In the genomic region with DNA sequence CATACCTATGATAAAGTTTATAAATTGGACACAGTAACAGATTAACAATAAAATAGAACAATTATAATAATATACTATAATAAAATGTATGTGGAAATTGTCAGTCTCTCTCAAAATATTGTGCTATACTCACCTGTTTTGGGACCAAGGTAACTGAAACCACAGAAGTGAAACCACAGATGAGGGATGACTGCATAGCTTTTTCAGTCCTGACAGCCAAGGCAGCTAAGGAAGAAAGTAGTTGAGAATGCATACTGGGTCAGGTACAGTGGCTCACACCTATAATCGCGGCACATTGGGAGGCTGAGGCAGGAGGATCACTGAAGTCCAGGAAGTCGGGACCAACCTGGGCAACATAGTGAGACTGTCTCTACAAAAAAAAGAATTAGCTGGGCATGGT, we compare ENCODE assay signal across 11 cellular contexts. TPM values are rescaled to one million over a fixed set of nuclear protein-coding genes. Genes with fewer than 3 reads are reported as not detected.
DNase-seq lines count a peak whose midpoint lies in the region; ATAC-seq and TF ChIP-seq lines count a peak whose summit lies in the region.
"Had no signal": no experiment of that assay in that cellular context is flagged by ENCODE, and none has a peak within 500 bp of the region (broad histone marks: within the 10 kb centered on the region; RNA-seq: fewer than 3 reads in every experiment).

No MANE protein-coding gene starts in this region.

- H3K4me3 ChIP-seq in BE2C (ENCODE audit: low read depth, low read length) (no peak overlapping the region), H7 (ENCODE audit: insufficient read depth, low read depth, low read length) (no peak overlapping the region)

- peaks cover 41% of the 10 kb centered on the region for H3K4me1 Mint-ChIP-seq in T-helper 2 cell treated with Interferon-gamma antibody and Interleukin-4, amounts not matched to agents 5 μg/mL and 100 μg/mL, for 36 hours (ENCODE audit: low read depth)

- H3K27me3 Mint-ChIP-seq in T-helper 2 cell treated with Interferon-gamma antibody and Interleukin-4, amounts not matched to agents 5 μg/mL and 100 μg/mL, for 36 hours (ENCODE audit: low read depth): no peaks in the 10 kb centered on the region
- H3K27me3 Mint-ChIP-seq: naive B cell had no signal

- H3K36me3 ChIP-seq in BE2C: peaks cover 47% of the 10 kb centered on the region
- peaks cover 16% of the 10 kb centered on the region for H3K36me3 ChIP-seq in H7 (replicated peaks; ENCODE audit: control insufficient read depth, insufficient read depth, low read length)

- H3K4me3 Mint-ChIP-seq in T-helper 2 cell treated with Interferon-gamma antibody and Interleukin-4, amounts not matched to agents 5 μg/mL and 100 μg/mL, for 36 hours: no peak overlapping the region

- no peaks in the 10 kb centered on the region for H3K4me1 ChIP-seq in BE2C

- H3K27ac Mint-ChIP-seq in T-helper 2 cell treated with Interferon-gamma antibody and Interleukin-4, amounts not matched to agents 5 μg/mL and 100 μg/mL, for 36 hours: peak overlapping the region; percentile 52

- H3K36me3 Mint-ChIP-seq in T-helper 2 cell treated with Interferon-gamma antibody and Interleukin-4, amounts not matched to agents 5 μg/mL and 100 μg/mL, for 36 hours (ENCODE audit: low read depth): peaks cover 55% of the 10 kb centered on the region

- no peaks in the 10 kb centered on the region for H3K9me3 Mint-ChIP-seq in T-helper 2 cell treated with Interferon-gamma antibody and Interleukin-4, amounts not matched to agents 5 μg/mL and 100 μg/mL, for 36 hours
- H3K9me3 Mint-ChIP-seq: naive B cell had no signal

- no peak for DNase-seq in T-helper 2 cell treated with Interferon-gamma antibody and Interleukin-4, amounts not matched to agents 5 μg/mL and 100 μg/mL, for 36 hours (ENCODE audit: low spot score)
- no peak for DNase-seq in stimulated activated CD4-positive, alpha-beta T cell treated with anti-CD3 and anti-CD28 coated beads, Interleukin-2, amount 100 ng/mL, for 24 hours
- DNase-seq in activated gamma-delta T cell (lab: John Stamatoyannopoulos, UW) (no peak), BE2C (no peak), H7 (no peak)
- DNase-seq: naive B cell, NCI-H1694 treated with DMSO at 0.1 percent for 48 hours, OCI-M1 had no signal

- no peaks in the 10 kb centered on the region for H3K9me3 ChIP-seq in BE2C

- no peak for TF ChIP-seq CTCF in BE2C (IDR thresholded peaks at IDR 0.05; ENCODE audit: low read depth, low read length)

- ATAC-seq in GM18498 (IDR thresholded peaks at IDR 0.05; ENCODE audit: unreplicated experiment) (peak; percentile 86), GM19455 (IDR thresholded peaks at IDR 0.05; ENCODE audit: unreplicated experiment) (peak; percentile 75), HG02943 (IDR thresholded peaks at IDR 0.05; ENCODE audit: low read depth, unreplicated experiment) (peak; percentile 70)

- H3K27me3 ChIP-seq in BE2C (no peaks in the 10 kb centered on the region), H7 (ENCODE audit: control insufficient read depth, insufficient read depth, low read length) (no peaks in the 10 kb centered on the region)

RNA-seq across cellular contexts. Expression of a gene that starts 8.9 kb away (rescaled TPM):
- 54.1 TPM for polyA plus RNA-seq in BE2C (2012; ENCODE audit: insufficient read depth, insufficient read length, low read depth)
- total RNA-seq in H7 (2014; rRNA removed; shearing (Covaris generic)): 57.6 and 72.7 TPM in 2 replicates

RNA-seq across cellular contexts. Expression of a gene that starts 52.1 kb away (rescaled TPM):
- polyA plus RNA-seq in BE2C (2012; ENCODE audit: insufficient read depth, insufficient read length, low read depth): 137 TPM
- 30.1 and 34.5 TPM in 2 replicates for total RNA-seq in H7 (2014; rRNA removed; shearing (Covaris generic))
